28 cellular contexts compared by ENCODE assay signal in genomic region chr10:12791728-12792127, GRCh38.
"Had no signal": no experiment of that assay in that cellular context is flagged by ENCODE, and none has a peak within 500 bp of the region (broad histone marks: within the 10 kb centered on the region; RNA-seq: fewer than 3 reads in every experiment).

No MANE protein-coding gene starts in this region.

- H3K4me3 ChIP-seq: colonic mucosa, coronary artery, dorsolateral prefrontal cortex, esophagus muscularis mucosa, esophagus squamous epithelium, gastrocnemius medialis, gastroesophageal sphincter, heart left ventricle, heart right ventricle had no signal

- FAIRE-seq: colon, endometrium, endothelial cell of umbilical vein, frontal cortex had no signal

- ATAC-seq: effector memory CD8-positive, alpha-beta T cell; esophagus mucosa; foreskin keratinocyte; gastrocnemius medialis; gastroesophageal sphincter; heart left ventricle; heart right ventricle had no signal

- H3K27me3 ChIP-seq: colonic mucosa, dorsolateral prefrontal cortex, esophagus muscularis mucosa, esophagus squamous epithelium, foreskin keratinocyte, gastrocnemius medialis, gastroesophageal sphincter, heart left ventricle, heart right ventricle had no signal

- H3K36me3 ChIP-seq: colonic mucosa, gastrocnemius medialis, heart right ventricle had no signal

- H3K27ac ChIP-seq: colonic mucosa, coronary artery, epithelial cell of prostate, esophagus muscularis mucosa, esophagus squamous epithelium, foreskin keratinocyte, gastrocnemius medialis, gastroesophageal sphincter, heart left ventricle, heart right ventricle had no signal

- H3K9me3 ChIP-seq: colonic mucosa, esophagus squamous epithelium, gastrocnemius medialis had no signal

- H3K4me1 ChIP-seq: colonic mucosa, foreskin keratinocyte, gastrocnemius medialis had no signal

- DNase-seq: colonic mucosa; cortex of kidney; dermis blood vessel endothelial cell; dorsolateral prefrontal cortex; effector CD4-positive, alpha-beta T cell; effector CD8-positive, alpha-beta T cell; effector memory CD4-positive, alpha-beta T cell; effector memory CD8-positive, alpha-beta T cell; endodermal cell; erythroblast; esophagus squamous epithelium; foreskin fibroblast; foreskin keratinocyte; foreskin melanocyte; gastrocnemius medialis; glutamatergic neuron; head of caudate nucleus; heart left ventricle; heart right ventricle had no signal
